In genomic region chr2:74205113-74205512, GRCh38 we compare ENCODE assay signal across 9 cellular contexts. TPM values are rescaled to one million over a fixed set of nuclear protein-coding genes. Genes with fewer than 3 reads are reported as not detected.
DNase-seq lines count a peak whose midpoint lies in the region; ATAC-seq lines count a peak whose summit lies in the region.
"Had no signal": no experiment of that assay in that cellular context is flagged by ENCODE, and none has a peak within 500 bp of the region (broad histone marks: within the 10 kb centered on the region; RNA-seq: fewer than 3 reads in every experiment).

No MANE protein-coding gene starts in this region.

- peak overlapping the region; percentile 94 for H3K27ac Mint-ChIP-seq in activated CD4-positive, alpha-beta T cell treated with anti-CD3 and anti-CD28 coated beads for 36 hours
- H3K27ac Mint-ChIP-seq in T-helper 17 cell = peak overlapping the region; percentile 95
- H3K27ac Mint-ChIP-seq in stimulated activated effector memory CD8-positive, alpha-beta T cell treated with anti-CD3 and anti-CD28 coated beads, Interleukin-12 subunit alpha, Interleukin-12 subunit beta, amount 100 ng/mL, for 72 hours = peak overlapping the region; percentile 95

- intact Hi-C loops in activated CD4-positive, alpha-beta T cell treated with anti-CD3 and anti-CD28 coated beads for 36 hours (cut with DNase I, micrococcal nuclease) = loop anchor here in 1 of 2 experiments (5.0 kb wide), 1 partner anchor 33 kb away; no protein-coding TSS in a partner anchor

- H3K9me3 Mint-ChIP-seq in activated CD4-positive, alpha-beta T cell treated with anti-CD3 and anti-CD28 coated beads for 36 hours (ENCODE audit: low read depth) = no peaks in the 10 kb centered on the region
- H3K9me3 Mint-ChIP-seq in stimulated activated effector memory CD8-positive, alpha-beta T cell treated with anti-CD3 and anti-CD28 coated beads, Interleukin-12 subunit alpha, Interleukin-12 subunit beta, amount 100 ng/mL, for 72 hours = no peaks in the 10 kb centered on the region

- H3K36me3 Mint-ChIP-seq in activated CD4-positive, alpha-beta T cell treated with anti-CD3 and anti-CD28 coated beads for 36 hours (ENCODE audit: low read depth) = peaks cover 90% of the 10 kb centered on the region
- H3K36me3 Mint-ChIP-seq in T-helper 17 cell (ENCODE audit: low read depth) = peaks cover 2% of the 10 kb centered on the region
- peaks cover 100% of the 10 kb centered on the region for H3K36me3 Mint-ChIP-seq in stimulated activated effector memory CD8-positive, alpha-beta T cell treated with anti-CD3 and anti-CD28 coated beads, Interleukin-12 subunit alpha, Interleukin-12 subunit beta, amount 100 ng/mL, for 72 hours

- peak overlapping the region; percentile 61 for H3K4me3 Mint-ChIP-seq in activated CD4-positive, alpha-beta T cell treated with anti-CD3 and anti-CD28 coated beads for 36 hours
- peak overlapping the region; percentile 49 for H3K4me3 Mint-ChIP-seq in T-helper 17 cell
- peak overlapping the region; percentile 73 for H3K4me3 Mint-ChIP-seq in stimulated activated effector memory CD8-positive, alpha-beta T cell treated with anti-CD3 and anti-CD28 coated beads, Interleukin-12 subunit alpha, Interleukin-12 subunit beta, amount 100 ng/mL, for 72 hours

- POLR2A ChIA-PET in activated CD4-positive, alpha-beta T cell treated with anti-CD3 and anti-CD28 coated beads for 36 hours (lab: Charles Lee) = interaction anchor here (0.6 to 2.1 kb wide), 4 partner anchors 11 to 39 kb away, joined by 3 to 7 read pairs (median 4); partner anchors contain the start of gene MOB1A

- no peaks in the 10 kb centered on the region for H3K27me3 Mint-ChIP-seq in activated CD4-positive, alpha-beta T cell treated with anti-CD3 and anti-CD28 coated beads for 36 hours
- H3K27me3 Mint-ChIP-seq in T-helper 17 cell = no peaks in the 10 kb centered on the region

- peak overlapping the region; percentile 55 for H3K27ac ChIP-seq in epithelial cell of prostate

- no peak for DNase-seq in activated CD4-positive, alpha-beta T cell treated with anti-CD3 and anti-CD28 coated beads for 36 hours
- DNase-seq in activated CD4-positive, alpha-beta T cell treated with anti-CD3 and anti-CD28 coated beads, Interleukin-2, amount 50 U/mL, for 4 hours = no peak
- DNase-seq in T-helper 17 cell = no peak
- no peak for DNase-seq in epithelial cell of prostate (ENCODE audit: low read depth, low spot score)
- DNase-seq in stimulated activated effector memory CD8-positive, alpha-beta T cell treated with anti-CD3 and anti-CD28 coated beads, Interleukin-12 subunit alpha, Interleukin-12 subunit beta, amount 100 ng/mL, for 72 hours (ENCODE audit: low spot score in 2 of 2) = no peak
- DNase-seq in hypothalamus (lab: John Stamatoyannopoulos, UW) = no peak

- no peak for ATAC-seq in activated CD4-positive, alpha-beta T cell treated with anti-CD3 and anti-CD28 coated beads for 36 hours
- ATAC-seq in T-helper 17 cell (no peak), GM21515 (IDR thresholded peaks at IDR 0.05; ENCODE audit: unreplicated experiment) (no peak), GM18858 (IDR thresholded peaks at IDR 0.05; ENCODE audit: unreplicated experiment) (no peak)
- ATAC-seq in stimulated activated effector memory CD8-positive, alpha-beta T cell treated with anti-CD3 and anti-CD28 coated beads, Interleukin-12 subunit alpha, Interleukin-12 subunit beta, amount 100 ng/mL, for 72 hours = no peak

- H3K9me3 ChIP-seq in T-helper 17 cell (ENCODE audit: control insufficient read depth, low read length, poor library complexity, severe bottlenecking) = no peaks in the 10 kb centered on the region
- H3K9me3 ChIP-seq: body of pancreas had no signal

- CTCF ChIA-PET in activated CD4-positive, alpha-beta T cell treated with anti-CD3 and anti-CD28 coated beads for 36 hours (lab: Charles Lee) = interaction anchor here (0.7 to 1.3 kb wide), 3 partner anchors 27 to 381 kb away, joined by 3 to 6 read pairs (median 3); partner anchors contain the start of gene MOB1A

- H3K4me1 Mint-ChIP-seq in activated CD4-positive, alpha-beta T cell treated with anti-CD3 and anti-CD28 coated beads for 36 hours = peaks cover 74% of the 10 kb centered on the region
- H3K4me1 Mint-ChIP-seq in T-helper 17 cell = peaks cover 32% of the 10 kb centered on the region
- peaks cover 64% of the 10 kb centered on the region for H3K4me1 Mint-ChIP-seq in stimulated activated effector memory CD8-positive, alpha-beta T cell treated with anti-CD3 and anti-CD28 coated beads, Interleukin-12 subunit alpha, Interleukin-12 subunit beta, amount 100 ng/mL, for 72 hours

RNA-seq across cellular contexts. Expression of gene MTHFD2, which starts 6.7 kb away (rescaled TPM):
- total RNA-seq in activated CD4-positive, alpha-beta T cell treated with anti-CD3 and anti-CD28 coated beads for 36 hours = 100 to 1,000 TPM; 411 to 453 TPM
- total RNA-seq in T-helper 17 cell = 10 to 100 TPM; 30.8 to 47.5 TPM

RNA-seq across cellular contexts. Expression of gene MOB1A, which starts 26.4 kb away (rescaled TPM):
- 100 to 1,000 TPM in 1 of 2 experiments, 10 to 100 TPM in 1; 96.6 to 149 TPM for total RNA-seq in activated CD4-positive, alpha-beta T cell treated with anti-CD3 and anti-CD28 coated beads for 36 hours
- total RNA-seq in T-helper 17 cell = 100 to 1,000 TPM; 138 to 183 TPM

RNA-seq across cellular contexts. Expression of gene BOLA3, which starts 57.4 kb away (rescaled TPM):
- total RNA-seq in activated CD4-positive, alpha-beta T cell treated with anti-CD3 and anti-CD28 coated beads for 36 hours = 100 to 1,000 TPM; 119 to 130 TPM
- 10 to 100 TPM; 15.5 to 23.3 TPM for total RNA-seq in T-helper 17 cell

Comparison
In these comparisons a context has a peak if more than half of its experiments do, and no peak if none do; other contexts are left out.
1. RNA of gene MTHFD2, which starts 6.7 kb away (total RNA-seq): 411 to 453 TPM in activated CD4-positive, alpha-beta T cell treated with anti-CD3 and anti-CD28 coated beads for 36 hours; 30.8 to 47.5 TPM in T-helper 17 cell; every median in the first group is over 4 times any median in the second.
2. RNA of gene BOLA3, which starts 57.4 kb away (total RNA-seq): 119 to 130 TPM in activated CD4-positive, alpha-beta T cell treated with anti-CD3 and anti-CD28 coated beads for 36 hours; 15.5 to 23.3 TPM in T-helper 17 cell; every median in the first group is over 4 times any median in the second.
3. Peak in every context shown above with its lines, with median percentiles within 50 percentile points of each other: H3K27ac Mint-ChIP-seq and H3K4me3 Mint-ChIP-seq.